Comparison of ENCODE assay signal across 21 cellular contexts in genomic region chr6:42724825-42725224, GRCh38. TPM values are rescaled to one million over a fixed set of nuclear protein-coding genes. Genes with fewer than 3 reads are reported as not detected.
A peak's percentile ranks its signal among the peaks of the same experiment; 100 is the strongest.
DNase-seq lines count a peak whose midpoint lies in the region; ATAC-seq, FAIRE-seq and TF ChIP-seq lines count a peak whose summit lies in the region.
"Had no signal": no experiment of that assay in that cellular context is flagged by ENCODE, and none has a peak within 500 bp of the region (broad histone marks: within the 10 kb centered on the region; RNA-seq: fewer than 3 reads in every experiment).

No MANE protein-coding gene starts in this region.

- in situ Hi-C loops in HepG2 (cut with HindIII; ENCODE audit: extremely low pct_ligation_motif_present, low pct_unique_long_range_greater_than_20kb) (loop anchor here (5.0 kb wide), 1 partner anchor 63 kb away; no protein-coding TSS in a partner anchor), GM13976 (cut with MboI; ENCODE audit: low sequenced_read_pairs, unreplicated experiment) (no loop called here)

- H3K9me3 ChIP-seq in HepG2 (ENCODE audit: low read length), result no peaks in the 10 kb centered on the region
- no peaks in the 10 kb centered on the region for H3K9me3 ChIP-seq in right lobe of liver
- H3K9me3 ChIP-seq in heart left ventricle, result no peaks in the 10 kb centered on the region

- H3K36me3 Mint-ChIP-seq in naive thymus-derived CD8-positive, alpha-beta T cell, result no peaks in the 10 kb centered on the region
- H3K36me3 Mint-ChIP-seq: CD4-positive, alpha-beta memory T cell; IgD-negative memory B cell had no signal

- FAIRE-seq in HepG2 (lab: Jason Lieb, UNC), result no peak
- FAIRE-seq: A204.1, G401.6, GM12892, H54 had no signal

- no TSS peak for BruUV-seq in HepG2 (replicated peaks; lab: Mats Ljungman, UMichigan)

- no peak overlapping the region for H3K4me2 ChIP-seq in HepG2 (ENCODE audit: low read depth, low read length)
- H3K4me2 ChIP-seq: GM23338 had no signal

- H3K4me1 Mint-ChIP-seq in naive thymus-derived CD8-positive, alpha-beta T cell, result peaks cover 11 to 25% (median 19%) of the 10 kb centered on the region in 4 donors

- intact Hi-C loops in HepG2 (cut with micrococcal nuclease; ENCODE audit: unreplicated experiment) (loop anchor here (5.0 kb wide), 1 partner anchor 167 kb away; a partner anchor contains a TSS), right lobe of liver (cut with DNase I) (no loop called here), heart left ventricle (cut with DNase I) (loop anchor here in 9 of 10 donors (5.0 to 10.0 kb wide), 5 partner anchors 33 to 152 kb away; partner anchors contain the start of gene RPL7L1 (in 7 of the 9))

- no peak overlapping the region for H3K4me3 ChIP-seq in HepG2 (replicated peaks in 1 of 3; ENCODE audit: insufficient read depth in 1 of 3, low read depth in 2 of 3, low read length in 3 of 3)
- no peak overlapping the region for H3K4me3 ChIP-seq in right lobe of liver
- no peak overlapping the region for H3K4me3 ChIP-seq in heart left ventricle
- H3K4me3 ChIP-seq: GM23338 had no signal

- no peak overlapping the region for H2AFZ ChIP-seq in HepG2 (ENCODE audit: low read length)
- H2AFZ ChIP-seq: GM23338 had no signal

- peak overlapping the region in 6 of 10 donors; percentile 10 to 82 (median 42) for H3K27ac Mint-ChIP-seq in naive thymus-derived CD8-positive, alpha-beta T cell
- H3K27ac Mint-ChIP-seq: GM23338, HFFc6, IgD-negative memory B cell had no signal

- no peaks in the 10 kb centered on the region for H3K27me3 Mint-ChIP-seq in naive thymus-derived CD8-positive, alpha-beta T cell
- H3K27me3 Mint-ChIP-seq: CD4-positive, alpha-beta memory T cell had no signal

- TF ChIP-seq CTCF in HepG2 (CRISPR knock-in tag; IDR thresholded peaks at IDR 0.05), result no peak
- no peak for TF ChIP-seq CTCF in right lobe of liver (IDR thresholded peaks at IDR 0.05)
- no peak for TF ChIP-seq CTCF in GM13976 (IDR thresholded peaks at IDR 0.05; ENCODE audit: borderline replicate concordance, control extremely low read depth, extremely low read depth, insufficient read depth, missing control alignments)
- TF ChIP-seq CTCF in heart left ventricle (IDR thresholded peaks at IDR 0.05), result no peak

- TF ChIP-seq EP300 in HepG2 (IDR thresholded peaks at IDR 0.05; ENCODE audit: low read depth in 2 of 2, low read length in 2 of 2), result no peak
- TF ChIP-seq EP300 in HepG2 (CRISPR knock-in tag; IDR thresholded peaks at IDR 0.05; ENCODE audit: borderline replicate concordance), result no peak

- no peak for DNase-seq in HepG2 (ENCODE audit: low spot score)
- no peak for DNase-seq in right lobe of liver
- peak; percentile 1 for DNase-seq in GM13976 (ENCODE audit: low spot score)
- no peak for DNase-seq in naive thymus-derived CD8-positive, alpha-beta T cell
- DNase-seq in NCI-H69 (lab: John Stamatoyannopoulos, UW), result no peak
- DNase-seq in heart left ventricle, result no peak
- DNase-seq: AML-193; Calu3; CD4-positive, alpha-beta memory T cell; HCEC 1CT; HFFc6; KG1 had no signal

- TF ChIP-seq RAD21 in HepG2 (CRISPR knock-in tag; IDR thresholded peaks at IDR 0.05), result no peak

- no peak overlapping the region for H3K9ac ChIP-seq in HepG2 (ENCODE audit: insufficient read depth, low read depth, low read length)

- H3K27ac ChIP-seq in HepG2 (ENCODE audit: extremely low read length, insufficient read depth, low read length) (no peak overlapping the region), right lobe of liver (no peak overlapping the region), heart left ventricle (no peak overlapping the region)
- H3K27ac ChIP-seq: C4-2B, HL-60 had no signal

- no peaks in the 10 kb centered on the region for H3K79me2 ChIP-seq in HepG2 (ENCODE audit: insufficient read depth, low read length)

- H3K4me1 ChIP-seq in HepG2 (ENCODE audit: insufficient read depth, low read length) (peaks cover 16% of the 10 kb centered on the region), right lobe of liver (peaks cover 0 to 7% (median under 1%) of the 10 kb centered on the region in 4 donors), heart left ventricle (peaks cover 0 to 18% (median 11%) of the 10 kb centered on the region in 12 donors)

- ATAC-seq in HepG2 (no peak), right lobe of liver (no peak), heart left ventricle (no peak)
- ATAC-seq in naive thymus-derived CD8-positive, alpha-beta T cell, result no peak
- ATAC-seq: GM23338 had no signal

- TF ChIP-seq POLR2A in HepG2 (IDR thresholded peaks at IDR 0.05; ENCODE audit: insufficient read depth in 1 of 2, low read depth in 2 of 2, low read length in 2 of 2) (no peak), right lobe of liver (IDR thresholded peaks at IDR 0.05) (no peak), heart left ventricle (IDR thresholded peaks at IDR 0.05) (no peak)

- CTCF ChIA-PET in HepG2 (lab: Yijun Ruan, JAX; ENCODE audit: low intra/inter-chr PET ratio, low total read pairs), result no interaction called here

- POLR2A ChIA-PET in HepG2 (lab: Yijun Ruan, JAX), result no interaction called here
- POLR2A ChIA-PET in naive thymus-derived CD8-positive, alpha-beta T cell (lab: Charles Lee), result interaction anchor here (0.5 to 10.6 kb wide), 9 partner anchors 20 to 447 kb away, joined by 3 to 209 read pairs (median 27); partner anchors contain the start of genes BICRAL, RPL7L1 and TBCC

- no peaks in the 10 kb centered on the region for H3K9me3 Mint-ChIP-seq in naive thymus-derived CD8-positive, alpha-beta T cell
- H3K9me3 Mint-ChIP-seq: CD4-positive, alpha-beta memory T cell; GM23338; HFFc6; IgD-negative memory B cell had no signal

- H3K36me3 ChIP-seq in HepG2 (replicated peaks in 1 of 2; ENCODE audit: control insufficient read depth in 1 of 2, insufficient read depth in 2 of 2, low read length in 2 of 2), result no peaks in the 10 kb centered on the region
- H3K36me3 ChIP-seq in right lobe of liver, result no peaks in the 10 kb centered on the region
- peaks cover 0 to 3% (median 0%) of the 10 kb centered on the region in 9 donors for H3K36me3 ChIP-seq in heart left ventricle

- H4K20me1 ChIP-seq in HepG2 (ENCODE audit: insufficient read depth, low read length), result no peaks in the 10 kb centered on the region

- H3K27me3 ChIP-seq in HepG2 (ENCODE audit: control insufficient read depth in 1 of 2, insufficient read depth in 2 of 2, low read length in 2 of 2), result no peaks in the 10 kb centered on the region; a peak in 1 of 5 replicates
- no peaks in the 10 kb centered on the region for H3K27me3 ChIP-seq in right lobe of liver
- H3K27me3 ChIP-seq in heart left ventricle, result no peaks in the 10 kb centered on the region

- no peak overlapping the region for H3K4me3 Mint-ChIP-seq in naive thymus-derived CD8-positive, alpha-beta T cell
- H3K4me3 Mint-ChIP-seq: GM23338, HFFc6, IgD-negative memory B cell had no signal

RNA-seq across cellular contexts. Expression of gene PRPH2, which starts 2.4 kb away (rescaled TPM):
- total RNA-seq in HepG2 (2016; rRNA removed; fragmentation: Illumina TruSeq; extraction: Trizol) (0.04 and 0.06 TPM in 2 replicates), right lobe of liver (under 1 TPM in 1 of 6 experiments, not detected in 5; 0.16 TPM), heart left ventricle (1 to 10 TPM in 5 of 9 donors, under 1 TPM in 4; 0.44 to 2.6 (median 1.0) TPM)
- 0.10 TPM in 1 of 2 replicates, not detected in the other for total RNA-seq in HepG2 (2016; cell fraction: cytosol; rRNA removed; fragmentation: Illumina TruSeq; extraction: Trizol; ENCODE audit: low read depth)
- total RNA-seq in HepG2 (2016; cell fraction: insoluble cytoplasmic fraction; rRNA removed; fragmentation: Illumina TruSeq; extraction: Trizol), result 0.04 TPM in 1 of 2 replicates, not detected in the other
- 0.10 TPM in 1 of 2 replicates, not detected in the other for total RNA-seq in HepG2 (2016; cell fraction: membrane; rRNA removed; fragmentation: Illumina TruSeq; extraction: Trizol)
- not detected in 2 replicates for total RNA-seq in HepG2 (2016; cell fraction: nucleus; rRNA removed; fragmentation: Illumina TruSeq; extraction: Trizol)
- polyA plus RNA-seq in HepG2 (2011; rRNA removed) (0.03 and 0.05 TPM in 2 replicates), heart left ventricle (under 1 TPM; 0.23 to 0.91 TPM)
- 0.05 TPM in 2 replicates for polyA plus RNA-seq in HepG2 (2011; cell fraction: cytosol; rRNA removed)
- 0.08 TPM in 1 of 2 replicates, not detected in the other for polyA plus RNA-seq in HepG2 (2011; cell fraction: nucleus; rRNA removed)
- polyA plus RNA-seq in HepG2 (2012), result not detected in 2 replicates
- polyA plus RNA-seq in HepG2 (2016; cell fraction: cytosol; fragmentation: Illumina TruSeq; extraction: Trizol; ENCODE audit: low read depth), result not detected in 2 replicates
- polyA plus RNA-seq in HepG2 (2016; cell fraction: insoluble cytoplasmic fraction; fragmentation: Illumina TruSeq; extraction: Trizol; ENCODE audit: low read depth), result not detected in 2 replicates
- not detected in 2 replicates for polyA plus RNA-seq in HepG2 (2016; cell fraction: membrane; fragmentation: Illumina TruSeq; extraction: Trizol; ENCODE audit: low read depth)
- not detected in 2 replicates for polyA plus RNA-seq in HepG2 (2016; cell fraction: nucleus; fragmentation: Illumina TruSeq; extraction: Trizol; ENCODE audit: insufficient read depth, low read depth)
- not detected in 2 replicates for polyA minus RNA-seq in HepG2 (2011; rRNA and poly(A)+ RNA removed; ENCODE audit: low replicate concordance)
- polyA minus RNA-seq in HepG2 (2011; cell fraction: cytosol; rRNA and poly(A)+ RNA removed), result not detected in 2 replicates
- polyA minus RNA-seq in HepG2 (2011; cell fraction: nucleus; rRNA and poly(A)+ RNA removed), result 0.12 TPM in 1 of 2 replicates, not detected in the other
- under 1 TPM in 1 of 2 experiments, not detected in 1; 0.33 TPM for total RNA-seq in naive thymus-derived CD8-positive, alpha-beta T cell
- under 1 TPM in 1 of 3 donors, not detected in 2; 0.08 TPM for polyA plus RNA-seq in naive thymus-derived CD8-positive, alpha-beta T cell
- total RNA-seq: Calu3; CD4-positive, alpha-beta memory T cell; HT1080 had no signal
- polyA plus RNA-seq: IgD-negative memory B cell had no signal

RNA-seq across cellular contexts. Expression of gene TBCC, which starts 21.1 kb away (rescaled TPM):
- 36.1 and 43.2 TPM in 2 replicates for total RNA-seq in HepG2 (2016; rRNA removed; fragmentation: Illumina TruSeq; extraction: Trizol)
- 13.4 and 14.0 TPM in 2 replicates for total RNA-seq in HepG2 (2016; cell fraction: cytosol; rRNA removed; fragmentation: Illumina TruSeq; extraction: Trizol; ENCODE audit: low read depth)
- 37.2 and 41.5 TPM in 2 replicates for total RNA-seq in HepG2 (2016; cell fraction: insoluble cytoplasmic fraction; rRNA removed; fragmentation: Illumina TruSeq; extraction: Trizol)
- 20.4 and 22.9 TPM in 2 replicates for total RNA-seq in HepG2 (2016; cell fraction: membrane; rRNA removed; fragmentation: Illumina TruSeq; extraction: Trizol)
- 17.5 and 20.0 TPM in 2 replicates for total RNA-seq in HepG2 (2016; cell fraction: nucleus; rRNA removed; fragmentation: Illumina TruSeq; extraction: Trizol)
- 14.8 and 18.0 TPM in 2 replicates for polyA plus RNA-seq in HepG2 (2011; rRNA removed)
- 14.9 and 15.6 TPM in 2 replicates for polyA plus RNA-seq in HepG2 (2011; cell fraction: cytosol; rRNA removed)
- 12.6 and 13.8 TPM in 2 replicates for polyA plus RNA-seq in HepG2 (2011; cell fraction: nucleus; rRNA removed)
- 12.0 and 15.3 TPM in 2 replicates for polyA plus RNA-seq in HepG2 (2012)
- polyA plus RNA-seq in HepG2 (2016; cell fraction: cytosol; fragmentation: Illumina TruSeq; extraction: Trizol; ENCODE audit: low read depth), result 5.2 and 5.5 TPM in 2 replicates
- polyA plus RNA-seq in HepG2 (2016; cell fraction: insoluble cytoplasmic fraction; fragmentation: Illumina TruSeq; extraction: Trizol; ENCODE audit: low read depth), result 26.8 and 28.7 TPM in 2 replicates
- polyA plus RNA-seq in HepG2 (2016; cell fraction: membrane; fragmentation: Illumina TruSeq; extraction: Trizol; ENCODE audit: low read depth), result 7.8 and 9.2 TPM in 2 replicates
- 20.6 and 21.7 TPM in 2 replicates for polyA plus RNA-seq in HepG2 (2016; cell fraction: nucleus; fragmentation: Illumina TruSeq; extraction: Trizol; ENCODE audit: insufficient read depth, low read depth)
- 10.7 and 14.8 TPM in 2 replicates for polyA minus RNA-seq in HepG2 (2011; rRNA and poly(A)+ RNA removed; ENCODE audit: low replicate concordance)
- polyA minus RNA-seq in HepG2 (2011; cell fraction: cytosol; rRNA and poly(A)+ RNA removed), result 8.2 and 9.3 TPM in 2 replicates
- 7.6 and 7.7 TPM in 2 replicates for polyA minus RNA-seq in HepG2 (2011; cell fraction: nucleus; rRNA and poly(A)+ RNA removed)
- 10 to 100 TPM in 2 of 6 experiments, 1 to 10 TPM in 4; 5.4 to 12.2 (median 6.3) TPM for total RNA-seq in right lobe of liver
- 10 to 100 TPM; 76.0 to 77.0 TPM for total RNA-seq in naive thymus-derived CD8-positive, alpha-beta T cell
- polyA plus RNA-seq in naive thymus-derived CD8-positive, alpha-beta T cell, result 100 to 1,000 TPM; 112 to 126 (median 125) TPM
- total RNA-seq in heart left ventricle, result 10 to 100 TPM; 10.4 to 21.7 (median 15.4) TPM
- 10 to 100 TPM; 16.9 to 19.7 TPM for polyA plus RNA-seq in heart left ventricle

RNA-seq across cellular contexts. Expression of gene BICRAL, which starts 57.0 kb away (rescaled TPM):
- 5.0 and 6.8 TPM in 2 replicates for total RNA-seq in HepG2 (2016; rRNA removed; fragmentation: Illumina TruSeq; extraction: Trizol)
- total RNA-seq in HepG2 (2016; cell fraction: cytosol; rRNA removed; fragmentation: Illumina TruSeq; extraction: Trizol; ENCODE audit: low read depth), result 1.6 and 1.9 TPM in 2 replicates
- 4.5 and 6.4 TPM in 2 replicates for total RNA-seq in HepG2 (2016; cell fraction: insoluble cytoplasmic fraction; rRNA removed; fragmentation: Illumina TruSeq; extraction: Trizol)
- total RNA-seq in HepG2 (2016; cell fraction: membrane; rRNA removed; fragmentation: Illumina TruSeq; extraction: Trizol), result 4.8 and 5.3 TPM in 2 replicates
- 4.9 and 6.1 TPM in 2 replicates for total RNA-seq in HepG2 (2016; cell fraction: nucleus; rRNA removed; fragmentation: Illumina TruSeq; extraction: Trizol)
- 11.1 and 13.5 TPM in 2 replicates for polyA plus RNA-seq in HepG2 (2011; rRNA removed)
- 9.5 and 11.4 TPM in 2 replicates for polyA plus RNA-seq in HepG2 (2011; cell fraction: cytosol; rRNA removed)
- 9.0 and 9.1 TPM in 2 replicates for polyA plus RNA-seq in HepG2 (2011; cell fraction: nucleus; rRNA removed)
- 7.3 and 7.8 TPM in 2 replicates for polyA plus RNA-seq in HepG2 (2012)
- 0.24 and 0.26 TPM in 2 replicates for polyA plus RNA-seq in HepG2 (2016; cell fraction: cytosol; fragmentation: Illumina TruSeq; extraction: Trizol; ENCODE audit: low read depth)
- 5.3 and 6.6 TPM in 2 replicates for polyA plus RNA-seq in HepG2 (2016; cell fraction: insoluble cytoplasmic fraction; fragmentation: Illumina TruSeq; extraction: Trizol; ENCODE audit: low read depth)
- 1.5 and 1.7 TPM in 2 replicates for polyA plus RNA-seq in HepG2 (2016; cell fraction: membrane; fragmentation: Illumina TruSeq; extraction: Trizol; ENCODE audit: low read depth)
- polyA plus RNA-seq in HepG2 (2016; cell fraction: nucleus; fragmentation: Illumina TruSeq; extraction: Trizol; ENCODE audit: insufficient read depth, low read depth), result 8.7 and 9.2 TPM in 2 replicates
- 16.6 and 32.3 TPM in 2 replicates for polyA minus RNA-seq in HepG2 (2011; rRNA and poly(A)+ RNA removed; ENCODE audit: low replicate concordance)
- polyA minus RNA-seq in HepG2 (2011; cell fraction: cytosol; rRNA and poly(A)+ RNA removed), result 14.7 and 15.5 TPM in 2 replicates
- 14.7 and 18.9 TPM in 2 replicates for polyA minus RNA-seq in HepG2 (2011; cell fraction: nucleus; rRNA and poly(A)+ RNA removed)
- total RNA-seq in right lobe of liver, result 1 to 10 TPM; 4.3 to 6.0 (median 5.5) TPM
- total RNA-seq in naive thymus-derived CD8-positive, alpha-beta T cell, result 10 to 100 TPM; 38.6 to 39.9 TPM
- 1 to 10 TPM; 3.6 to 6.3 (median 4.2) TPM for polyA plus RNA-seq in naive thymus-derived CD8-positive, alpha-beta T cell
- total RNA-seq in heart left ventricle, result 10 to 100 TPM in 8 of 9 donors, 1 to 10 TPM in 1; 9.9 to 17.1 (median 13.3) TPM
- 1 to 10 TPM; 2.5 to 6.0 TPM for polyA plus RNA-seq in heart left ventricle

Comparison
In these comparisons a context has a peak if more than half of its experiments do, and no peak if none do; other contexts are left out.
1. intact Hi-C loops: an anchor here in HepG2 (5.0 kb wide) and heart left ventricle (5.0 to 10.0 kb wide); none called in right lobe of liver.